ENCODE assay signal across 9 cellular contexts in genomic region chr2:30511122-30512083, GRCh38.
DNase-seq lines count a peak whose midpoint lies in the region; ATAC-seq, FAIRE-seq and TF ChIP-seq lines count a peak whose summit lies in the region.
"Had no signal": no experiment of that assay in that cellular context is flagged by ENCODE, and none has a peak within 500 bp of the region (broad histone marks: within the 10 kb centered on the region; RNA-seq: fewer than 3 reads in every experiment).

No MANE protein-coding gene starts in this region.

- H3K9ac ChIP-seq in SK-N-SH (no peak overlapping the region), kidney (ENCODE audit: low read length in 2 of 2) (no peak overlapping the region)

- 33% methylated on average over 8 of the region's 8 CpGs for WGBS in SK-N-SH (ENCODE audit: low lambda C conversion rate)

- H3K36me3 ChIP-seq in MG63 (no peaks in the 10 kb centered on the region), SK-N-SH (replicated peaks in 1 of 2; ENCODE audit: control insufficient read depth in 1 of 2, insufficient read depth in 2 of 2, low read length in 1 of 2) (no peaks in the 10 kb centered on the region), kidney (ENCODE audit: control insufficient read depth in 1 of 2, insufficient read depth in 2 of 2, low read length in 2 of 2) (no peaks in the 10 kb centered on the region)

- H3K27ac ChIP-seq in SK-N-SH (ENCODE audit: low read depth in 2 of 2, low read length in 1 of 2) (peak overlapping the region; percentile 24 to 35), kidney (ENCODE audit: low read depth in 2 of 2, low read length in 2 of 2) (no peak overlapping the region)

- H3F3A ChIP-seq in SK-N-SH (replicated peaks; ENCODE audit: insufficient read depth) = peaks cover 4% of the 10 kb centered on the region

- H3K4me1 ChIP-seq in SK-N-SH (ENCODE audit: control insufficient read depth in 1 of 2, insufficient read depth in 2 of 2, low read depth in 1 of 2, low read length in 1 of 2) (peaks cover 13 to 35% of the 10 kb centered on the region in 2 experiments; a peak in 3 of 4 replicates), kidney (ENCODE audit: control insufficient read depth in 1 of 2, insufficient read depth in 1 of 2, low read depth in 1 of 2, low read length in 2 of 2) (peaks cover 6 to 7% of the 10 kb centered on the region in 2 donors)

- H3K9me3 ChIP-seq in MG63 (peaks cover 5% of the 10 kb centered on the region; the same call in 1 of the 2 replicates), SK-N-SH (0 out of 2 replicates have a peak, but pooled peaks cover 5% of the 10 kb centered on the region), kidney (ENCODE audit: control insufficient read depth in 1 of 2, low read length in 2 of 2) (no peaks in the 10 kb centered on the region)

- POLR2A ChIA-PET in SK-N-SH (lab: Yijun Ruan, JAX) = no interaction called here

- TF ChIP-seq EP300 in SK-N-SH (IDR thresholded peaks at IDR 0.05; ENCODE audit: borderline replicate concordance in 1 of 2, low read depth in 1 of 2, low read length in 1 of 2) = no peak; a peak in 1 of 4 replicates

- peaks cover 49% of the 10 kb centered on the region for H3K79me2 ChIP-seq in SK-N-SH (ENCODE audit: insufficient read depth)

- TF ChIP-seq RAD21 in SK-N-SH (IDR thresholded peaks at IDR 0.05; ENCODE audit: low read length) = no peak

- no peak for TF ChIP-seq CTCF in AG10803 (conservative IDR thresholded peaks at IDR 0.05; ENCODE audit: low read length)
- TF ChIP-seq CTCF in SK-N-SH (IDR thresholded peaks at IDR 0.05) = no peak
- TF ChIP-seq CTCF in kidney (IDR thresholded peaks at IDR 0.05; ENCODE audit: borderline replicate concordance, extremely low read depth, insufficient read depth) = no peak

- intact Hi-C loops in kidney (cut with DNase I) = no loop called here

- no peaks in the 10 kb centered on the region for H3K27me3 ChIP-seq in MG63
- no peaks in the 10 kb centered on the region for H3K27me3 ChIP-seq in SK-N-SH (ENCODE audit: insufficient read depth)

- no peak for ATAC-seq in GM18498 (IDR thresholded peaks at IDR 0.05; ENCODE audit: unreplicated experiment)

- no peaks in the 10 kb centered on the region for H3K9me2 ChIP-seq in SK-N-SH

- H3K4me3 ChIP-seq in AG10803 (ENCODE audit: low read length) (no peak overlapping the region), MG63 (no peak overlapping the region), SK-N-SH (ENCODE audit: low read depth in 2 of 2, low read length in 1 of 2) (no peak overlapping the region), kidney (ENCODE audit: low read length in 2 of 2) (no peak overlapping the region)

- H4K20me1 ChIP-seq in SK-N-SH (ENCODE audit: insufficient read depth) = 0 out of 2 replicates have a peak, but pooled peaks cover 4% of the 10 kb centered on the region

- peak overlapping the region; percentile 4; the same call in 1 of the 2 replicates for H3K4me2 ChIP-seq in SK-N-SH

- DNase-seq in AG10803 (ENCODE audit: low read depth) (peak; percentile 58), MG63 (peak; percentile 77), SK-N-SH (peak; percentile 24), kidney (peak; percentile 60), middle frontal gyrus (ENCODE audit: extremely low spot score, low spot score) (no peak), globus pallidus (ENCODE audit: low spot score) (no peak), NCI-H2227 (lab: John Stamatoyannopoulos, UW; ENCODE audit: unreplicated experiment) (no peak)
- DNase-seq: activated CD4-positive, alpha-beta T cell treated with anti-CD3 and anti-CD28 coated beads, Interleukin-2, amount 50 U/mL, for 4 hours had no signal

- CTCF ChIA-PET in SK-N-SH (lab: Yijun Ruan, JAX) = interaction anchor here (1.7 kb wide), 2 partner anchors 11 to 52 kb away, joined by 3 to 4 read pairs; no protein-coding TSS in a partner anchor

- H2AFZ ChIP-seq in SK-N-SH (ENCODE audit: low read depth) = no peak overlapping the region

- FAIRE-seq in kidney (lab: Jason Lieb, UNC) = no peak

TF ChIP-seq in SK-N-SH, 30 proteins besides CTCF, POLR2A, EP300 and RAD21:
- TF ChIP-seq ELF1 (IDR thresholded peaks at IDR 0.05) (no peak), TAF1 (IDR thresholded peaks at IDR 0.05; ENCODE audit: borderline replicate concordance, low read depth, low read length) (no peak), USF2 (IDR thresholded peaks at IDR 0.05; ENCODE audit: borderline replicate concordance, low read depth, low read length) (no peak), IRF3 (IDR thresholded peaks at IDR 0.05; ENCODE audit: low read depth, low read length) (no peak), SIN3A (IDR thresholded peaks at IDR 0.05; ENCODE audit: borderline replicate concordance, low read depth, low read length) (no peak), TCF12 (IDR thresholded peaks at IDR 0.05) (peak; percentile 67), FOXM1 (IDR thresholded peaks at IDR 0.05; ENCODE audit: low read depth) (no peak), YY1 (IDR thresholded peaks at IDR 0.05; ENCODE audit: low read depth) (no peak), MEF2A (IDR thresholded peaks at IDR 0.05; ENCODE audit: borderline replicate concordance, low read depth) (0 out of 2 replicates have a peak, but pooled peaks have one; percentile 13), FOSL2 (IDR thresholded peaks at IDR 0.05; ENCODE audit: borderline replicate concordance, low read depth) (peak; percentile 88), GABPA (IDR thresholded peaks at IDR 0.05; ENCODE audit: low read depth) (no peak), PBX3 (IDR thresholded peaks at IDR 0.05) (peak; percentile 45), NRF1 (IDR thresholded peaks at IDR 0.05; ENCODE audit: low read depth, low read length) (no peak), TEAD4 (IDR thresholded peaks at IDR 0.05; ENCODE audit: borderline replicate concordance, insufficient read depth) (no peak), JUND (IDR thresholded peaks at IDR 0.05) (peak; percentile 82), RXRA (IDR thresholded peaks at IDR 0.05; ENCODE audit: borderline replicate concordance, low read depth) (peak; percentile 95)

Comparison
In these comparisons a context has a peak if more than half of its experiments do, and no peak if none do; other contexts are left out.
1. DNase-seq: peak in AG10803 (single experiment), MG63 (single experiment), SK-N-SH (single experiment) and kidney (single experiment); none in middle frontal gyrus (single experiment), globus pallidus (single experiment) and NCI-H2227 (single experiment).
2. H3K27ac ChIP-seq: peak in SK-N-SH (2 of 2); none in kidney (0 of 2).